Comparison of ENCODE assay signal across 19 cellular contexts in genomic region chr5:169083394-169084018, GRCh38.
A peak's percentile ranks its signal among the peaks of the same experiment; 100 is the strongest.
DNase-seq lines count a peak whose midpoint lies in the region; ATAC-seq and TF ChIP-seq lines count a peak whose summit lies in the region.
"Had no signal": no experiment of that assay in that cellular context is flagged by ENCODE, and none has a peak within 500 bp of the region (broad histone marks: within the 10 kb centered on the region; RNA-seq: fewer than 3 reads in every experiment).

No MANE protein-coding gene starts in this region.

- no peaks in the 10 kb centered on the region for H3K9me3 Mint-ChIP-seq in stimulated activated effector memory CD8-positive, alpha-beta T cell treated with anti-CD3 and anti-CD28 coated beads, Interleukin-12 subunit alpha, Interleukin-12 subunit beta, amount 100 ng/mL, for 72 hours
- no peaks in the 10 kb centered on the region for H3K9me3 Mint-ChIP-seq in stimulated activated naive CD8-positive, alpha-beta T cell treated with anti-CD3 and anti-CD28 coated beads, Interleukin-15, amount 100 ng/mL, for 72 hours

- CTCF ChIA-PET in HEK293 (lab: Yijun Ruan, JAX), result interaction anchor here (0.7 to 1.0 kb wide), 2 partner anchors 92 to 219 kb away, joined by 3 to 4 read pairs; no protein-coding TSS in a partner anchor

- H3K27ac Mint-ChIP-seq in stimulated activated effector memory CD8-positive, alpha-beta T cell treated with anti-CD3 and anti-CD28 coated beads, Interleukin-12 subunit alpha, Interleukin-12 subunit beta, amount 100 ng/mL, for 72 hours, result no peak overlapping the region
- H3K27ac Mint-ChIP-seq in stimulated activated naive CD8-positive, alpha-beta T cell treated with anti-CD3 and anti-CD28 coated beads, Interleukin-15, amount 100 ng/mL, for 72 hours, result no peak overlapping the region
- H3K27ac Mint-ChIP-seq: B cell; CD4-positive, CD25-positive, alpha-beta regulatory T cell had no signal

- H3K4me1 Mint-ChIP-seq in stimulated activated effector memory CD8-positive, alpha-beta T cell treated with anti-CD3 and anti-CD28 coated beads, Interleukin-12 subunit alpha, Interleukin-12 subunit beta, amount 100 ng/mL, for 72 hours, result no peaks in the 10 kb centered on the region
- no peaks in the 10 kb centered on the region for H3K4me1 Mint-ChIP-seq in stimulated activated naive CD8-positive, alpha-beta T cell treated with anti-CD3 and anti-CD28 coated beads, Interleukin-15, amount 100 ng/mL, for 72 hours
- H3K4me1 Mint-ChIP-seq: B cell; CD4-positive, CD25-positive, alpha-beta regulatory T cell had no signal

- H3K36me3 Mint-ChIP-seq in stimulated activated effector memory CD8-positive, alpha-beta T cell treated with anti-CD3 and anti-CD28 coated beads, Interleukin-12 subunit alpha, Interleukin-12 subunit beta, amount 100 ng/mL, for 72 hours, result no peaks in the 10 kb centered on the region
- H3K36me3 Mint-ChIP-seq: CD4-positive, CD25-positive, alpha-beta regulatory T cell had no signal

- H3K4me3 Mint-ChIP-seq in stimulated activated effector memory CD8-positive, alpha-beta T cell treated with anti-CD3 and anti-CD28 coated beads, Interleukin-12 subunit alpha, Interleukin-12 subunit beta, amount 100 ng/mL, for 72 hours, result no peak overlapping the region
- H3K4me3 Mint-ChIP-seq in stimulated activated naive CD8-positive, alpha-beta T cell treated with anti-CD3 and anti-CD28 coated beads, Interleukin-15, amount 100 ng/mL, for 72 hours, result no peak overlapping the region
- H3K4me3 Mint-ChIP-seq: B cell; CD4-positive, CD25-positive, alpha-beta regulatory T cell had no signal

- H3K27me3 Mint-ChIP-seq in stimulated activated naive CD8-positive, alpha-beta T cell treated with anti-CD3 and anti-CD28 coated beads, Interleukin-15, amount 100 ng/mL, for 72 hours, result no peaks in the 10 kb centered on the region

- no peak for TF ChIP-seq CTCF in HEK293 (tag by site-specific recombination; IDR thresholded peaks at IDR 0.05)
- TF ChIP-seq CTCF in right atrium auricular region (IDR thresholded peaks at IDR 0.05), result no peak

- no peaks in the 10 kb centered on the region for H3K27me3 ChIP-seq in right atrium auricular region

- POLR2A ChIA-PET in HEK293 (lab: Yijun Ruan, JAX), result no interaction called here

- no peaks in the 10 kb centered on the region for H3K9me3 ChIP-seq in HEK293 (ENCODE audit: control insufficient read depth, insufficient read depth, low read depth, low read length)
- no peaks in the 10 kb centered on the region for H3K9me3 ChIP-seq in right atrium auricular region
- H3K9me3 ChIP-seq: Caco-2, SJCRH30 had no signal

- H3K4me3 ChIP-seq in HEK293 (ENCODE audit: low read depth, low read length), result no peak overlapping the region
- H3K4me3 ChIP-seq in right atrium auricular region, result no peak overlapping the region
- H3K4me3 ChIP-seq: GM12878, PC-9, SJCRH30 had no signal

- H3K4me1 ChIP-seq in HEK293 (ENCODE audit: control insufficient read depth, insufficient read depth, low read length) (0 out of 2 replicates have a peak, but pooled peaks cover 8% of the 10 kb centered on the region), right atrium auricular region (peaks cover 0 to 5% of the 10 kb centered on the region in 2 donors)
- H3K4me1 ChIP-seq: Caco-2, SJCRH30 had no signal

- peak; percentile 71 for DNase-seq in NCI-H69 (lab: John Stamatoyannopoulos, UW)
- peak; percentile 29 for DNase-seq in iPS-NIHi7 (ENCODE audit: extremely low spot score)
- no peak for DNase-seq in stimulated activated effector memory CD8-positive, alpha-beta T cell treated with anti-CD3 and anti-CD28 coated beads, Interleukin-12 subunit alpha, Interleukin-12 subunit beta, amount 100 ng/mL, for 72 hours (ENCODE audit: low spot score in 2 of 2)
- DNase-seq in right atrium auricular region (ENCODE audit: low spot score), result no peak
- no peak for DNase-seq in stimulated activated naive CD8-positive, alpha-beta T cell treated with anti-CD3 and anti-CD28 coated beads, Interleukin-15, amount 100 ng/mL, for 72 hours
- DNase-seq: ACHN; Caco-2; CD4-positive, CD25-positive, alpha-beta regulatory T cell; DMS53; GOT3; NCI-H1092; NCI-H82; PC-9; SJCRH30 had no signal

- ATAC-seq in stimulated activated effector memory CD8-positive, alpha-beta T cell treated with anti-CD3 and anti-CD28 coated beads, Interleukin-12 subunit alpha, Interleukin-12 subunit beta, amount 100 ng/mL, for 72 hours, result peak; percentile 47
- ATAC-seq in stimulated activated naive CD8-positive, alpha-beta T cell treated with anti-CD3 and anti-CD28 coated beads, Interleukin-15, amount 100 ng/mL, for 72 hours, result no peak
- no peak for ATAC-seq in GM21423 (IDR thresholded peaks at IDR 0.05; ENCODE audit: unreplicated experiment)
- ATAC-seq: GM12878 had no signal

- H3K36me3 ChIP-seq in HEK293 (ENCODE audit: control insufficient read depth in 2 of 2, insufficient read depth in 1 of 2, low read length in 2 of 2) (no peaks in the 10 kb centered on the region), right atrium auricular region (no peaks in the 10 kb centered on the region)
- H3K36me3 ChIP-seq: SJCRH30 had no signal

- H3K27ac ChIP-seq in HEK293 (ENCODE audit: extremely low read depth, low read depth, low read length) (no peak overlapping the region), right atrium auricular region (no peak overlapping the region)
- H3K27ac ChIP-seq: KMS-11, PC-9, SJCRH30 had no signal

TF ChIP-seq in HEK293, 187 proteins besides CTCF, POLR2A, EP300 and RAD21:
- TF ChIP-seq ZNF19 (tag by site-specific recombination; IDR thresholded peaks at IDR 0.05; ENCODE audit: low read depth) (no peak), SCRT2 (tag by site-specific recombination; IDR thresholded peaks at IDR 0.05) (peak; percentile 64; the same call in 1 of the 2 replicates), SCRT1 (tag by site-specific recombination; IDR thresholded peaks at IDR 0.05; ENCODE audit: borderline replicate concordance) (0 out of 2 replicates have a peak, but pooled peaks have one; percentile 33), ZIC2 (tag by site-specific recombination; IDR thresholded peaks at IDR 0.05) (peak; percentile 86)

Comparison
In these comparisons a context has a peak if more than half of its experiments do, and no peak if none do; other contexts are left out.
1. DNase-seq: peak in NCI-H69 (single experiment) and iPS-NIHi7 (single experiment); none in stimulated activated effector memory CD8-positive, alpha-beta T cell treated with anti-CD3 and anti-CD28 coated beads, Interleukin-12 subunit alpha, Interleukin-12 subunit beta, amount 100 ng/mL, for 72 hours (0 of 2), right atrium auricular region (single experiment) and stimulated activated naive CD8-positive, alpha-beta T cell treated with anti-CD3 and anti-CD28 coated beads, Interleukin-15, amount 100 ng/mL, for 72 hours (0 of 2).